ENCODE assay signal across 8 cellular contexts in genomic region chr17:59165933-59166342, GRCh38. TPM values are rescaled to one million over a fixed set of nuclear protein-coding genes. Genes with fewer than 3 reads are reported as not detected.
DNase-seq lines count a peak whose midpoint lies in the region; ATAC-seq and TF ChIP-seq lines count a peak whose summit lies in the region.

No MANE protein-coding gene starts in this region.

- no peaks in the 10 kb centered on the region for H3K9me3 ChIP-seq in CD4-positive, alpha-beta memory T cell (ENCODE audit: control insufficient read depth in 1 of 2, low read length in 2 of 2)
- H3K9me3 ChIP-seq in esophagus muscularis mucosa (no peaks in the 10 kb centered on the region), parathyroid adenoma (ENCODE audit: control insufficient read depth, low read length) (no peaks in the 10 kb centered on the region)

- CTCF ChIA-PET in CD4-positive, alpha-beta memory T cell (lab: Charles Lee; ENCODE audit: partially characterized antibody): interaction anchor here (0.6 to 3.5 kb wide), 4 partner anchors 8 to 85 kb away, joined by 4 to 15 read pairs (median 4); partner anchors contain the start of genes PRR11 and SKA2
- CTCF ChIA-PET in activated CD8-positive, alpha-beta memory T cell treated with anti-CD3 and anti-CD28 coated beads, Interleukin-2, amount 10 ng/mL, durations not matched to agents 7 days and 5 days (lab: Charles Lee): interaction anchor here (0.6 to 0.8 kb wide), 2 partner anchors 8 to 11 kb away, joined by 3 read pairs; partner anchors contain the start of genes PRR11 and SKA2

- no peak overlapping the region for H3K27ac ChIP-seq in CD4-positive, alpha-beta memory T cell (ENCODE audit: low read depth, low read length)
- no peak overlapping the region for H3K27ac ChIP-seq in esophagus muscularis mucosa (replicated peaks in 1 of 4)
- H3K27ac ChIP-seq in parathyroid adenoma: no peak overlapping the region

- TF ChIP-seq CTCF in esophagus muscularis mucosa (IDR thresholded peaks at IDR 0.05): peak in 2 of 3 experiments; percentile 30 to 47
- TF ChIP-seq CTCF in parathyroid adenoma (IDR thresholded peaks at IDR 0.05): peak; percentile 40

- no peaks in the 10 kb centered on the region for H3K79me2 ChIP-seq in parathyroid adenoma

- no peaks in the 10 kb centered on the region for H3K9me3 Mint-ChIP-seq in CD4-positive, alpha-beta memory T cell
- H3K9me3 Mint-ChIP-seq in activated CD8-positive, alpha-beta memory T cell treated with anti-CD3 and anti-CD28 coated beads, Interleukin-2, amount 10 ng/mL, durations not matched to agents 7 days and 5 days (ENCODE audit: low read depth): no peaks in the 10 kb centered on the region

- H3K27me3 ChIP-seq in CD4-positive, alpha-beta memory T cell (ENCODE audit: insufficient read depth, low read length): no peaks in the 10 kb centered on the region
- H3K27me3 ChIP-seq in esophagus muscularis mucosa (no peaks in the 10 kb centered on the region), parathyroid adenoma (ENCODE audit: control insufficient read depth, insufficient read depth, low read length) (no peaks in the 10 kb centered on the region)

- H3K36me3 Mint-ChIP-seq in CD4-positive, alpha-beta memory T cell: no peaks in the 10 kb centered on the region
- H3K36me3 Mint-ChIP-seq in activated CD8-positive, alpha-beta memory T cell treated with anti-CD3 and anti-CD28 coated beads, Interleukin-2, amount 10 ng/mL, durations not matched to agents 7 days and 5 days: peaks cover 29% of the 10 kb centered on the region

- ATAC-seq in GM21619 (IDR thresholded peaks at IDR 0.05; ENCODE audit: unreplicated experiment): peak; percentile 57
- ATAC-seq in activated CD8-positive, alpha-beta memory T cell treated with anti-CD3 and anti-CD28 coated beads, Interleukin-2, amount 10 ng/mL, durations not matched to agents 7 days and 5 days: peak; percentile 85
- ATAC-seq in GM21717 (IDR thresholded peaks at IDR 0.05; ENCODE audit: unreplicated experiment): no peak

- H3K4me3 ChIP-seq in CD4-positive, alpha-beta memory T cell (ENCODE audit: low read length in 2 of 2): no peak overlapping the region
- H3K4me3 ChIP-seq in esophagus muscularis mucosa (no peak overlapping the region), parathyroid adenoma (ENCODE audit: low read depth, low read length) (no peak overlapping the region)

- peaks cover 4% of the 10 kb centered on the region for H3K4me1 ChIP-seq in CD4-positive, alpha-beta memory T cell (ENCODE audit: insufficient read depth, low read length)
- H3K4me1 ChIP-seq in esophagus muscularis mucosa (no peaks in the 10 kb centered on the region), parathyroid adenoma (no peaks in the 10 kb centered on the region)

- WGBS in esophagus muscularis mucosa: 82% methylated on average over 2 of the region's 2 CpGs

- no peak overlapping the region for H3K4me2 ChIP-seq in parathyroid adenoma (ENCODE audit: low read length)

- intact Hi-C loops in CD4-positive, alpha-beta memory T cell (cut with micrococcal nuclease): no loop called here
- intact Hi-C loops in esophagus muscularis mucosa (cut with DNase I): no loop called here

- H3K4me3 Mint-ChIP-seq in CD4-positive, alpha-beta memory T cell: peak overlapping the region in 2 of 8 donors; percentile 35 to 69
- H3K4me3 Mint-ChIP-seq in activated CD8-positive, alpha-beta memory T cell treated with anti-CD3 and anti-CD28 coated beads, Interleukin-2, amount 10 ng/mL, durations not matched to agents 7 days and 5 days: no peak overlapping the region

- H3K27me3 Mint-ChIP-seq in CD4-positive, alpha-beta memory T cell: no peaks in the 10 kb centered on the region
- no peaks in the 10 kb centered on the region for H3K27me3 Mint-ChIP-seq in activated CD8-positive, alpha-beta memory T cell treated with anti-CD3 and anti-CD28 coated beads, Interleukin-2, amount 10 ng/mL, durations not matched to agents 7 days and 5 days

- H3K36me3 ChIP-seq in CD4-positive, alpha-beta memory T cell (ENCODE audit: insufficient read depth, low read length): no peaks in the 10 kb centered on the region
- H3K36me3 ChIP-seq in esophagus muscularis mucosa (no peaks in the 10 kb centered on the region), parathyroid adenoma (ENCODE audit: control insufficient read depth, insufficient read depth, low read length) (no peaks in the 10 kb centered on the region)

- no peak for TF ChIP-seq EP300 in esophagus muscularis mucosa (IDR thresholded peaks at IDR 0.05)

- peak overlapping the region in 5 of 7 donors; percentile 31 to 72 (median 53) for H3K27ac Mint-ChIP-seq in CD4-positive, alpha-beta memory T cell
- H3K27ac Mint-ChIP-seq in activated CD8-positive, alpha-beta memory T cell treated with anti-CD3 and anti-CD28 coated beads, Interleukin-2, amount 10 ng/mL, durations not matched to agents 7 days and 5 days: peak overlapping the region; percentile 59

- peak overlapping the region; percentile 3 for H2AFZ ChIP-seq in parathyroid adenoma

- POLR2A ChIA-PET in CD4-positive, alpha-beta memory T cell (lab: Charles Lee; ENCODE audit: partially characterized antibody): interaction anchor here (0.6 to 0.8 kb wide), 3 partner anchors 11 to 44 kb away, joined by 3 to 5 read pairs (median 3); partner anchors contain the start of genes PRR11, SKA2 and SMG8

- no peak overlapping the region for H3K9ac ChIP-seq in parathyroid adenoma

- TF ChIP-seq POLR2A in esophagus muscularis mucosa (IDR thresholded peaks at IDR 0.05; ENCODE audit: low read depth): no peak

- peaks cover 3 to 10% (median 5%) of the 10 kb centered on the region in 4 donors for H3K4me1 Mint-ChIP-seq in CD4-positive, alpha-beta memory T cell
- peaks cover 23% of the 10 kb centered on the region for H3K4me1 Mint-ChIP-seq in activated CD8-positive, alpha-beta memory T cell treated with anti-CD3 and anti-CD28 coated beads, Interleukin-2, amount 10 ng/mL, durations not matched to agents 7 days and 5 days

- DNase-seq in CD4-positive, alpha-beta memory T cell: peak; percentile 37 to 52 (median 46)
- DNase-seq in NCI-H2171 (lab: John Stamatoyannopoulos, UW) (peak; percentile 62), esophagus muscularis mucosa (ENCODE audit: extremely low spot score) (peak; percentile 55), DMS114 treated with DMSO at 0.1 percent for 48 hours (lab: John Stamatoyannopoulos, UW; ENCODE audit: unreplicated experiment) (no peak)
- peak; percentile 61 for DNase-seq in activated CD8-positive, alpha-beta memory T cell treated with anti-CD3 and anti-CD28 coated beads, Interleukin-2, amount 10 ng/mL, durations not matched to agents 7 days and 5 days

RNA-seq across cellular contexts. Expression of gene PRR11, which starts 10.4 kb away (rescaled TPM):
- 1 to 10 TPM in 1 of 2 experiments, under 1 TPM in 1; 0.93 to 2.1 TPM for total RNA-seq in CD4-positive, alpha-beta memory T cell
- polyA plus RNA-seq in CD4-positive, alpha-beta memory T cell: under 1 TPM; 0.37 to 0.61 TPM
- 10 to 100 TPM; 65.4 to 69.8 TPM for total RNA-seq in activated CD8-positive, alpha-beta memory T cell treated with anti-CD3 and anti-CD28 coated beads, Interleukin-2, amount 10 ng/mL, durations not matched to agents 7 days and 5 days
- total RNA-seq in esophagus muscularis mucosa: 100 to 1,000 TPM in 1 of 4 donors, 1 to 10 TPM in 1, under 1 TPM in 2; 0.32 to 110 (median 0.87) TPM

RNA-seq across cellular contexts. Expression of gene SKA2, which starts 11.0 kb away (rescaled TPM):
- 10 to 100 TPM; 19.6 to 21.9 TPM for total RNA-seq in CD4-positive, alpha-beta memory T cell
- polyA plus RNA-seq in CD4-positive, alpha-beta memory T cell: 10 to 100 TPM; 36.4 to 43.1 TPM
- total RNA-seq in activated CD8-positive, alpha-beta memory T cell treated with anti-CD3 and anti-CD28 coated beads, Interleukin-2, amount 10 ng/mL, durations not matched to agents 7 days and 5 days: 10 to 100 TPM; 77.8 to 78.0 TPM
- 10 to 100 TPM; 33.0 to 61.9 (median 35.6) TPM for total RNA-seq in esophagus muscularis mucosa

RNA-seq across cellular contexts. Expression of gene SMG8, which starts 43.9 kb away (rescaled TPM):
- 10 to 100 TPM; 18.6 to 19.3 TPM for total RNA-seq in CD4-positive, alpha-beta memory T cell
- 10 to 100 TPM; 15.9 to 16.8 TPM for polyA plus RNA-seq in CD4-positive, alpha-beta memory T cell
- 10 to 100 TPM; 15.2 to 21.7 TPM for total RNA-seq in activated CD8-positive, alpha-beta memory T cell treated with anti-CD3 and anti-CD28 coated beads, Interleukin-2, amount 10 ng/mL, durations not matched to agents 7 days and 5 days
- 10 to 100 TPM in 1 of 4 donors, 1 to 10 TPM in 3; 7.9 to 13.5 (median 9.6) TPM for total RNA-seq in esophagus muscularis mucosa

RNA-seq across cellular contexts. Expression of gene GDPD1, which starts 54.4 kb away (rescaled TPM):
- total RNA-seq in CD4-positive, alpha-beta memory T cell: 1 to 10 TPM; 4.5 to 5.3 TPM
- polyA plus RNA-seq in CD4-positive, alpha-beta memory T cell: 1 to 10 TPM in 1 of 2 donors, under 1 TPM in 1; 0.88 to 2.8 TPM
- 1 to 10 TPM; 2.5 to 2.9 TPM for total RNA-seq in activated CD8-positive, alpha-beta memory T cell treated with anti-CD3 and anti-CD28 coated beads, Interleukin-2, amount 10 ng/mL, durations not matched to agents 7 days and 5 days
- 1 to 10 TPM in 2 of 4 donors, under 1 TPM in 2; 0.75 to 2.0 (median 1.00) TPM for total RNA-seq in esophagus muscularis mucosa

RNA-seq across cellular contexts. Expression of gene TRIM37, which starts 59.3 kb away (rescaled TPM):
- total RNA-seq in CD4-positive, alpha-beta memory T cell: 10 to 100 TPM; 20.7 to 25.0 TPM
- polyA plus RNA-seq in CD4-positive, alpha-beta memory T cell: 10 to 100 TPM in 1 of 2 donors, 1 to 10 TPM in 1; 9.6 to 10.6 TPM
- 10 to 100 TPM; 29.3 to 37.7 TPM for total RNA-seq in activated CD8-positive, alpha-beta memory T cell treated with anti-CD3 and anti-CD28 coated beads, Interleukin-2, amount 10 ng/mL, durations not matched to agents 7 days and 5 days
- 10 to 100 TPM; 23.4 to 27.5 (median 25.3) TPM for total RNA-seq in esophagus muscularis mucosa
